In genomic region chr1:77465922-77466321, GRCh38 we compare ENCODE assay signal across 1 cellular context.
TF ChIP-seq lines count a peak whose summit lies in the region.

No MANE protein-coding gene starts in this region.

TF ChIP-seq in GM23338, 12 proteins besides CTCF, POLR2A, EP300 and RAD21 (continued from another document):
- TF ChIP-seq CREB1 (CRISPR knock-in tag; IDR thresholded peaks at IDR 0.05; ENCODE audit: low read depth) (no peak), ZNF114 (CRISPR knock-in tag; IDR thresholded peaks at IDR 0.05) (no peak), ZNF331 (CRISPR knock-in tag; IDR thresholded peaks at IDR 0.05; ENCODE audit: low read depth) (no peak), ETS1 (IDR thresholded peaks at IDR 0.05) (no peak), REST (IDR thresholded peaks at IDR 0.05; ENCODE audit: unreplicated experiment) (no peak)
